ENCODE assay signal across 2 cellular contexts in the genomic region with DNA sequence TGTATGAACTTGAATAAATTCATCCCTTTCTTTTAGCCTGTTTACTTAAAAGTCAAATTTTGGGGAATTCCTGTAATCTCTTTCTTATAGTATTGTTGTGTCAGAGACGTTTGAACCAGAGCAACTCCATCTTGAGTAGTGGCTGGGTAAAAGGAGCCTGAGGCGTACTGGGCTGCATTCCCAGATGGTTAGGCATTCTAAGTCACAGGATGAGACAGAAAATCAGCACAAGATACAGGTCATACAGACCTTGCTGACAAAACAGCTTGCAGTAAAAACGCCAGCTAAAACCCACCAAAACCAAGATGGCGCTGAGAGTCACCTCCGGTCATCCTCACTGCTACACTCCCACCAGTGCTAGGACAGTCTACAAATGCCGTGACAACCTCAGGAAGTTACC.
TF ChIP-seq lines count a peak whose summit lies in the region.

No MANE protein-coding gene starts in this region.

TF ChIP-seq in IMR-90, 13 proteins besides CTCF, POLR2A, EP300 and RAD21:
- TF ChIP-seq MAZ (IDR thresholded peaks at IDR 0.05; ENCODE audit: borderline replicate concordance, low read depth, low read length) (no peak), SMC3 (IDR thresholded peaks at IDR 0.05; ENCODE audit: low read depth, low read length) (no peak), CEBPB (IDR thresholded peaks at IDR 0.05; ENCODE audit: low read depth, low read length) (no peak), NFE2L2 (IDR thresholded peaks at IDR 0.05; ENCODE audit: low read depth, low read length) (no peak), MXI1 (IDR thresholded peaks at IDR 0.05; ENCODE audit: borderline replicate concordance, low read depth, low read length) (no peak), RCOR1 (IDR thresholded peaks at IDR 0.05; ENCODE audit: insufficient replicate concordance, low read length) (no peak)
- TF ChIP-seq, protein P1, sequence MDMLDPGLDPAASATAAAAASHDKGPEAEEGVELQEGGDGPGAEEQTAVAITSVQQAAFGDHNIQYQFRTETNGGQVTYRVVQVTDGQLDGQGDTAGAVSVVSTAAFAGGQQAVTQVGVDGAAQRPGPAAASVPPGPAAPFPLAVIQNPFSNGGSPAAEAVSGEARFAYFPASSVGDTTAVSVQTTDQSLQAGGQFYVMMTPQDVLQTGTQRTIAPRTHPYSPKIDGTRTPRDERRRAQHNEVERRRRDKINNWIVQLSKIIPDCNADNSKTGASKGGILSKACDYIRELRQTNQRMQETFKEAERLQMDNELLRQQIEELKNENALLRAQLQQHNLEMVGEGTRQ (IDR thresholded peaks at IDR 0.05; ENCODE audit: low read depth, low read length) = no peak
- TF ChIP-seq, protein P2, sequence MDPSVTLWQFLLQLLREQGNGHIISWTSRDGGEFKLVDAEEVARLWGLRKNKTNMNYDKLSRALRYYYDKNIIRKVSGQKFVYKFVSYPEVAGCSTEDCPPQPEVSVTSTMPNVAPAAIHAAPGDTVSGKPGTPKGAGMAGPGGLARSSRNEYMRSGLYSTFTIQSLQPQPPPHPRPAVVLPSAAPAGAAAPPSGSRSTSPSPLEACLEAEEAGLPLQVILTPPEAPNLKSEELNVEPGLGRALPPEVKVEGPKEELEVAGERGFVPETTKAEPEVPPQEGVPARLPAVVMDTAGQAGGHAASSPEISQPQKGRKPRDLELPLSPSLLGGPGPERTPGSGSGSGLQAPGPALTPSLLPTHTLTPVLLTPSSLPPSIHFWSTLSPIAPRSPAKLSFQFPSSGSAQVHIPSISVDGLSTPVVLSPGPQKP (IDR thresholded peaks at IDR 0.05; ENCODE audit: borderline replicate concordance, low read depth, low read length) = no peak

TF ChIP-seq in K562, 482 proteins besides CTCF, POLR2A, EP300 and RAD21:
- TF ChIP-seq, protein P3, sequence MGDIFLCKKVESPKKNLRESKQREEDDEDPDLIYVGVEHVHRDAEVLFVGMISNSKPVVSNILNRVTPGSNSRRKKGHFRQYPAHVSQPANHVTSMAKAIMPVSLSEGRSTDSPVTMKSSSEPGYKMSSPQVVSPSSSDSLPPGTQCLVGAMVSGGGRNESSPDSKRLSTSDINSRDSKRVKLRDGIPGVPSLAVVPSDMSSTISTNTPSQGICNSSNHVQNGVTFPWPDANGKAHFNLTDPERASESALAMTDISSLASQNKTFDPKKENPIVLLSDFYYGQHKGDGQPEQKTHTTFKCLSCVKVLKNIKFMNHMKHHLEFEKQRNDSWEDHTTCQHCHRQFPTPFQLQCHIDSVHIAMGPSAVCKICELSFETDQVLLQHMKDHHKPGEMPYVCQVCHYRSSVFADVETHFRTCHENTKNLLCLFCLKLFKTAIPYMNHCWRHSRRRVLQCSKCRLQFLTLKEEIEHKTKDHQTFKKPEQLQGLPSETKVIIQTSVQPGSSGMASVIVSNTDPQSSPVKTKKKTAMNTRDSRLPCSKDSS (IDR thresholded peaks at IDR 0.05; ENCODE audit: low read depth, partially characterized antibody) = no peak
- TF ChIP-seq NR2C2 (CRISPR knock-in tag; IDR thresholded peaks at IDR 0.05) (no peak), NR2C2 (tag; IDR thresholded peaks at IDR 0.05) (no peak), ZFP30 (CRISPR knock-in tag; IDR thresholded peaks at IDR 0.05; ENCODE audit: borderline replicate concordance) (no peak), ZNF75A (CRISPR knock-in tag; IDR thresholded peaks at IDR 0.05) (no peak), HLTF (IDR thresholded peaks at IDR 0.05) (no peak), ZNF311 (CRISPR knock-in tag; IDR thresholded peaks at IDR 0.05) (peak; percentile 91), NBN (IDR thresholded peaks at IDR 0.05; ENCODE audit: low read depth) (no peak), PCBP1 (IDR thresholded peaks at IDR 0.05; ENCODE audit: low read depth, low read length, poor library complexity, severe bottlenecking) (no peak)
- TF ChIP-seq, protein P4, sequence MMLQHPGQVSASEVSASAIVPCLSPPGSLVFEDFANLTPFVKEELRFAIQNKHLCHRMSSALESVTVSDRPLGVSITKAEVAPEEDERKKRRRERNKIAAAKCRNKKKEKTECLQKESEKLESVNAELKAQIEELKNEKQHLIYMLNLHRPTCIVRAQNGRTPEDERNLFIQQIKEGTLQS (IDR thresholded peaks at IDR 0.05) = no peak
- TF ChIP-seq, protein P4 (CRISPR knock-in tag; conservative IDR thresholded peaks at IDR 0.05) = no peak
- TF ChIP-seq, protein P5, sequence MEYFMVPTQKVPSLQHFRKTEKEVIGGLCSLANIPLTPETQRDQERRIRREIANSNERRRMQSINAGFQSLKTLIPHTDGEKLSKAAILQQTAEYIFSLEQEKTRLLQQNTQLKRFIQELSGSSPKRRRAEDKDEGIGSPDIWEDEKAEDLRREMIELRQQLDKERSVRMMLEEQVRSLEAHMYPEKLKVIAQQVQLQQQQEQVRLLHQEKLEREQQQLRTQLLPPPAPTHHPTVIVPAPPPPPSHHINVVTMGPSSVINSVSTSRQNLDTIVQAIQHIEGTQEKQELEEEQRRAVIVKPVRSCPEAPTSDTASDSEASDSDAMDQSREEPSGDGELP (CRISPR knock-in tag; IDR thresholded peaks at IDR 0.05; ENCODE audit: borderline replicate concordance) = no peak
- TF ChIP-seq, protein P6, sequence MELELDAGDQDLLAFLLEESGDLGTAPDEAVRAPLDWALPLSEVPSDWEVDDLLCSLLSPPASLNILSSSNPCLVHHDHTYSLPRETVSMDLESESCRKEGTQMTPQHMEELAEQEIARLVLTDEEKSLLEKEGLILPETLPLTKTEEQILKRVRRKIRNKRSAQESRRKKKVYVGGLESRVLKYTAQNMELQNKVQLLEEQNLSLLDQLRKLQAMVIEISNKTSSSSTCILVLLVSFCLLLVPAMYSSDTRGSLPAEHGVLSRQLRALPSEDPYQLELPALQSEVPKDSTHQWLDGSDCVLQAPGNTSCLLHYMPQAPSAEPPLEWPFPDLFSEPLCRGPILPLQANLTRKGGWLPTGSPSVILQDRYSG (tag; conservative IDR thresholded peaks at IDR 0.05; ENCODE audit: low read depth) = peak; percentile 90
- TF ChIP-seq, protein P7, sequence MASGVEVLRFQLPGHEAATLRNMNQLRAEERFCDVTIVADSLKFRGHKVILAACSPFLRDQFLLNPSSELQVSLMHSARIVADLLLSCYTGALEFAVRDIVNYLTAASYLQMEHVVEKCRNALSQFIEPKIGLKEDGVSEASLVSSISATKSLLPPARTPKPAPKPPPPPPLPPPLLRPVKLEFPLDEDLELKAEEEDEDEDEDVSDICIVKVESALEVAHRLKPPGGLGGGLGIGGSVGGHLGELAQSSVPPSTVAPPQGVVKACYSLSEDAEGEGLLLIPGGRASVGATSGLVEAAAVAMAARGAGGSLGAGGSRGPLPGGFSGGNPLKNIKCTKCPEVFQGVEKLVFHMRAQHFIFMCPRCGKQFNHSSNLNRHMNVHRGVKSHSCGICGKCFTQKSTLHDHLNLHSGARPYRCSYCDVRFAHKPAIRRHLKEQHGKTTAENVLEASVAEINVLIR (CRISPR knock-in tag; IDR thresholded peaks at IDR 0.05) = 0 out of 2 replicates have a peak, but pooled peaks have one; percentile 18
- TF ChIP-seq, protein P8, sequence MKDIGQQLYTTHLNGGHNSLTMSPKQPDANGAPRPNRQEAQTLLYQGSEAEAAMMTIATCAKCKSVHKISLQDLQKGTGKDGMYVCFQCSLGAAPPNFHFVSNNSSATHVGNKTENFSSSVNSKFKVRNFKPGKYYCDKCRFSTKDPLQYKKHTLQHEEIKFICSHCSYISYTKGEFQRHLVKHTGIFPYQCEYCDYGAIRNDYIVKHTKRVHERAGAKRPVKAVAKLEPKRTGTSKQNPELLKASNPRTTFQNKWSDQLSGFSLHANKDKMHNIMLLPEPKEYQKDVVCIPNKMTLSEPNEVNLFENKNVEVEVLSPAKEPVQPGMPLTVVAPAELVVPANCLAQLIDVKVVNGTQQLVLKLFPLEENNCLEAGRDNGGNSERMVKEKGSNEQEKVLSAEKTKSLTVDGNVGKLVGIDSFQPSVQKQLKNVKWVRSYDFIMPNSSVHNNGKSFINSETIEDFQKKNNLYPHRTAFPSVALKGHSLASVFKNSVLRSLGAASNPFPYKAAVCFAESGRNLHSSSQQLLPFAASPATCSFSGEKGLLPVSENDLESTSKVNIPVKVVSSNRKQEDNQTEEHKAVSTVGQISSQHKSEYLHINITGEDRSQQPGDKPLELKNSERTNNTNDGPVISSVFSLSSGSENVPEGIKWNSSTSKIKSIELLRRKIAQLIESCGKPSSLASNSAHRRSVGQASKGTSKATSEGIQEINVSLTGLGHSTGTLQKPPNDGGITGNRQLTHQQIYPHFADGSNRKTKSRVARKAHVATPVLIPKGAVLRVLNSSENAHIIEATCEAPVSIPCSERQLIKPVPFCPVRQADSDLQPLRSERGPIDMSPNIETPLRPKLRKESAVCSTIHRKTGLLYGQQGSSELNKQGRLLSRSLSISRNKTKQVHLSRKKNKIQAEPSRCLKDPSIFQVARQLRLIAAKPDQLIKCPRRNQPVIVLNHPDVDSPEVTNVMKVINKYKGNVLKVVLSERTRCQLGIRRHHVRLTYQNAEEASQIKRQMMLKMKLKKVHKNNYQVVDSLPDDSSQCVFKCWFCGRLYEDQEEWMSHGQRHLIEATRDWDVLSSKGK (CRISPR knock-in tag; IDR thresholded peaks at IDR 0.05) = no peak
- TF ChIP-seq, protein P9, sequence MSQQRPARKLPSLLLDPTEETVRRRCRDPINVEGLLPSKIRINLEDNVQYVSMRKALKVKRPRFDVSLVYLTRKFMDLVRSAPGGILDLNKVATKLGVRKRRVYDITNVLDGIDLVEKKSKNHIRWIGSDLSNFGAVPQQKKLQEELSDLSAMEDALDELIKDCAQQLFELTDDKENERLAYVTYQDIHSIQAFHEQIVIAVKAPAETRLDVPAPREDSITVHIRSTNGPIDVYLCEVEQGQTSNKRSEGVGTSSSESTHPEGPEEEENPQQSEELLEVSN (IDR thresholded peaks at IDR 0.05; ENCODE audit: borderline replicate concordance in 1 of 2, extremely low read depth in 1 of 2, insufficient read depth in 1 of 2, insufficient read length in 1 of 2, low read depth in 1 of 2, low read length in 1 of 2, poor library complexity in 1 of 2, severe bottlenecking in 1 of 2) = no peak
TF ChIP-seq in K562: peak in this region for 3.
